Comparison of ENCODE assay signal across 7 cellular contexts in the genomic region with DNA sequence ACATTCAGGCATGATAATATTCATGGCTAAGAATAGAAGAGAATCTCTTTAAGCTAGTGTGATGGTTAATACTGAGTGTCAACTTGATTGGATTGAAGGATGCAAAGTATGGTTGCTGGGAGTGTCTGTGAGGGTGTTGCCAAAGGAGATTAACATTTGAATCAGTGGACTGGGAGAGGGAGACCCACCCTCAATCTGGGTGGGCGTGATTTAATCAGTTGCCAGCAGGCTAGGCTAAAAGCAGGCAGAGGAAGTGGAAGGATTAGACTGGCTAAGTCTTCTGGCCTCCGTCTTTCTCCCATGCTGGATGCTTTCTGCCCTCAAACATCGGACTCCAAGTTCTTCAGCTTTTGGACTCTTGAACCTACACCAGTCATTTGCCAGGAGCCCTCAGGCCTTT.
DNase-seq lines count a peak whose midpoint lies in the region; ATAC-seq, FAIRE-seq and TF ChIP-seq lines count a peak whose summit lies in the region.
"Not testable (repeated sequence)": the region's sequence is repeated elsewhere in the genome, so short reads cannot be mapped to it uniquely, and the experiment has no call there.

No MANE protein-coding gene starts in this region.

- not testable (repeated sequence) for H3F3A ChIP-seq in neural progenitor cell (ENCODE audit: low read depth)

- H3K79me2 ChIP-seq in neural progenitor cell (ENCODE audit: low read depth), result not testable (repeated sequence)

- H3K4me3 ChIP-seq in H7 (ENCODE audit: insufficient read depth, low read depth, low read length); HEK293 (ENCODE audit: low read depth, low read length); NT2/D1 (ENCODE audit: insufficient read length, low read depth); endodermal cell (ENCODE audit: low read length); neural progenitor cell: not testable (repeated sequence)

- not testable (repeated sequence) for H3K9me3 ChIP-seq in HEK293 (ENCODE audit: control insufficient read depth, insufficient read depth, low read depth, low read length); NT2/D1 (ENCODE audit: insufficient read depth, low read length); endodermal cell (ENCODE audit: control insufficient read depth, low read length); neural progenitor cell (ENCODE audit: low read depth)

- H3K27me3 ChIP-seq in H7 (ENCODE audit: control insufficient read depth, insufficient read depth, low read length); NT2/D1 (ENCODE audit: insufficient read depth, insufficient read length); endodermal cell (ENCODE audit: control insufficient read depth, insufficient read depth, low read length, poor library complexity, severe bottlenecking); neural progenitor cell: not testable (repeated sequence)

- H2AFZ ChIP-seq in neural progenitor cell (replicated peaks), result peak overlapping the region; percentile 72

- H3K27me3 Mint-ChIP-seq in WTC11 (ENCODE audit: low read depth); endodermal cell (ENCODE audit: insufficient read depth); neural progenitor cell (ENCODE audit: insufficient read depth, low read depth): not testable (repeated sequence)

- not testable (repeated sequence) for H3K9me3 Mint-ChIP-seq in WTC11, endodermal cell, neural progenitor cell

- not testable (repeated sequence) for H4K20me1 ChIP-seq in neural progenitor cell (ENCODE audit: low read depth)

- FAIRE-seq in D721Med (lab: Jason Lieb, UNC), result peak; percentile 84

- peak; percentile 93 for ATAC-seq in WTC11

- H3K4me1 ChIP-seq in HEK293 (ENCODE audit: control insufficient read depth, insufficient read depth, low read length); NT2/D1 (ENCODE audit: insufficient read depth, insufficient read length); endodermal cell (ENCODE audit: control insufficient read depth, insufficient read depth, low read length); neural progenitor cell: not testable (repeated sequence)

- H3K4me2 ChIP-seq in neural progenitor cell, result not testable (repeated sequence)

- not testable (repeated sequence) for H3K36me3 Mint-ChIP-seq in WTC11; endodermal cell (ENCODE audit: low read depth); neural progenitor cell

- CTCF ChIA-PET in HEK293 (lab: Yijun Ruan, JAX); WTC11 (lab: Charles Lee): not testable (repeated sequence)

- peak; percentile 13 for DNase-seq in D721Med (ENCODE audit: insufficient read length, low spot score)
- DNase-seq in H7, result peak; percentile 11
- DNase-seq in NT2/D1 (ENCODE audit: low read depth, low spot score), result peak; percentile 28
- DNase-seq in WTC11 (ENCODE audit: low spot score), result peak; percentile 18
- DNase-seq in endodermal cell, result peak; percentile 47
- DNase-seq in neural progenitor cell (ENCODE audit: low spot score), result peak; percentile 35

- H3K27ac ChIP-seq in HEK293 (ENCODE audit: extremely low read depth, low read depth, low read length); endodermal cell (ENCODE audit: low read depth, low read length); neural progenitor cell: not testable (repeated sequence)

- POLR2A ChIA-PET in HEK293 (lab: Yijun Ruan, JAX); WTC11 (lab: Charles Lee): not testable (repeated sequence)

- TF ChIP-seq CTCF in D721Med (IDR thresholded peaks at IDR 0.05; ENCODE audit: insufficient read depth, missing control alignments); HEK293 (tag by site-specific recombination; IDR thresholded peaks at IDR 0.05); WTC11 (IDR thresholded peaks at IDR 0.05); endodermal cell (conservative IDR thresholded peaks at IDR 0.05); neural progenitor cell (IDR thresholded peaks at IDR 0.05): not testable (repeated sequence)

- not testable (repeated sequence) for H3K27ac Mint-ChIP-seq in WTC11, endodermal cell, neural progenitor cell

- H3K4me1 Mint-ChIP-seq in WTC11, result peaks cover 13% of the 10 kb centered on the region
- H3K4me1 Mint-ChIP-seq in endodermal cell, neural progenitor cell: not testable (repeated sequence)

- not testable (repeated sequence) for H3K4me3 Mint-ChIP-seq in WTC11, endodermal cell, neural progenitor cell

- WGBS in endodermal cell (ENCODE audit: insufficient coverage in 1 of 2, insufficient read length in 1 of 2), 2 experiments, result 76 to 89% methylated on average over 1 to 3 of the region's 3 CpGs

- H3K9ac ChIP-seq in NT2/D1 (ENCODE audit: insufficient read length, low read depth); endodermal cell (ENCODE audit: extremely low read depth, low read length, poor library complexity, severe bottlenecking); neural progenitor cell: not testable (repeated sequence)

- not testable (repeated sequence) for H3K36me3 ChIP-seq in H7 (replicated peaks; ENCODE audit: control insufficient read depth, insufficient read depth, low read length); HEK293 (ENCODE audit: control insufficient read depth in 2 of 2, insufficient read depth in 1 of 2, low read length in 2 of 2); NT2/D1 (ENCODE audit: insufficient read depth, insufficient read length, low read length); endodermal cell (ENCODE audit: control insufficient read depth, insufficient read depth, low read length); neural progenitor cell

TF ChIP-seq in HEK293, 187 proteins besides CTCF, POLR2A, EP300 and RAD21:
- TF ChIP-seq KLF1 (tag by site-specific recombination; IDR thresholded peaks at IDR 0.05), result peak; percentile 58

TF ChIP-seq in WTC11, 78 proteins besides CTCF, POLR2A, EP300 and RAD21:
- TF ChIP-seq, protein P1, sequence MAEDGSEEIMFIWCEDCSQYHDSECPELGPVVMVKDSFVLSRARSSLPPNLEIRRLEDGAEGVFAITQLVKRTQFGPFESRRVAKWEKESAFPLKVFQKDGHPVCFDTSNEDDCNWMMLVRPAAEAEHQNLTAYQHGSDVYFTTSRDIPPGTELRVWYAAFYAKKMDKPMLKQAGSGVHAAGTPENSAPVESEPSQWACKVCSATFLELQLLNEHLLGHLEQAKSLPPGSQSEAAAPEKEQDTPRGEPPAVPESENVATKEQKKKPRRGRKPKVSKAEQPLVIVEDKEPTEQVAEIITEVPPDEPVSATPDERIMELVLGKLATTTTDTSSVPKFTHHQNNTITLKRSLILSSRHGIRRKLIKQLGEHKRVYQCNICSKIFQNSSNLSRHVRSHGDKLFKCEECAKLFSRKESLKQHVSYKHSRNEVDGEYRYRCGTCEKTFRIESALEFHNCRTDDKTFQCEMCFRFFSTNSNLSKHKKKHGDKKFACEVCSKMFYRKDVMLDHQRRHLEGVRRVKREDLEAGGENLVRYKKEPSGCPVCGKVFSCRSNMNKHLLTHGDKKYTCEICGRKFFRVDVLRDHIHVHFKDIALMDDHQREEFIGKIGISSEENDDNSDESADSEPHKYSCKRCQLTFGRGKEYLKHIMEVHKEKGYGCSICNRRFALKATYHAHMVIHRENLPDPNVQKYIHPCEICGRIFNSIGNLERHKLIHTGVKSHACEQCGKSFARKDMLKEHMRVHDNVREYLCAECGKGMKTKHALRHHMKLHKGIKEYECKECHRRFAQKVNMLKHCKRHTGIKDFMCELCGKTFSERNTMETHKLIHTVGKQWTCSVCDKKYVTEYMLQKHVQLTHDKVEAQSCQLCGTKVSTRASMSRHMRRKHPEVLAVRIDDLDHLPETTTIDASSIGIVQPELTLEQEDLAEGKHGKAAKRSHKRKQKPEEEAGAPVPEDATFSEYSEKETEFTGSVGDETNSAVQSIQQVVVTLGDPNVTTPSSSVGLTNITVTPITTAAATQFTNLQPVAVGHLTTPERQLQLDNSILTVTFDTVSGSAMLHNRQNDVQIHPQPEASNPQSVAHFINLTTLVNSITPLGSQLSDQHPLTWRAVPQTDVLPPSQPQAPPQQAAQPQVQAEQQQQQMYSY (CRISPR knock-in tag; IDR thresholded peaks at IDR 0.05), result peak; percentile 46; the same call in 1 of the 2 replicates
